8 cellular contexts compared by ENCODE assay signal in the genomic region with DNA sequence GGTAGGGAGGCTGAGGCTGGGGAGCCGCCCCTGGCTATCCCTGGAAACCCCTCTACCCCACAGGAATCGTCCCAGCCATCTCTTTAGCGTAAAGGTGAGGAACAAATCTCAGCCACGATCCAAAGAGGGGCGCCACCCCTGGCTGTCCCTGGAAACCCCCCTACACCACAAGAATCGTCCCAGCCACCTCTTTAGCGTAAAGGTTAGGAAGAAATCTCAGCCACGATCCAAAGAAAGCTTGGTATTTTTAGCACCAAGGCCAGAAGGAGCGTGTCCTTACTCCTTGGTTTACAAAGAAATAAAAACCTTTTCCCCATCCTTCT. TPM values are rescaled to one million over a fixed set of nuclear protein-coding genes. Genes with fewer than 3 reads are reported as not detected.
DNase-seq lines count a peak whose midpoint lies in the region; ATAC-seq and TF ChIP-seq lines count a peak whose summit lies in the region.

No MANE protein-coding gene starts in this region.

- H3K9me3 ChIP-seq in HCT116 (ENCODE audit: control insufficient read depth in 1 of 2, insufficient read depth in 1 of 2, low read depth in 1 of 2, low read length in 2 of 2) = peaks cover 0 to 5% of the 10 kb centered on the region in 2 experiments; a peak in 1 of 4 replicates
- no peaks in the 10 kb centered on the region for H3K9me3 ChIP-seq in smooth muscle cell (replicated peaks; ENCODE audit: low read depth)

- H3K36me3 ChIP-seq in HCT116 (ENCODE audit: control insufficient read depth in 1 of 2, insufficient read depth in 2 of 2, low read length in 2 of 2) = no peaks in the 10 kb centered on the region
- H3K36me3 ChIP-seq in smooth muscle cell (ENCODE audit: low read depth) = no peaks in the 10 kb centered on the region

- intact Hi-C loops in HCT116 (cut with micrococcal nuclease) = no loop called here
- intact Hi-C loops in activated T-helper 1 cell treated with anti-CD3 and anti-CD28 coated beads, Interleukin-12 subunit alpha, Interleukin-12 subunit beta, Interleukin-2, Interleukin-4 antibody, amounts not matched to agents 30 ng/mL and 10 ng/mL and 1 ng/mL, durations not matched to agents 14 hours and 24 hours and 36 hours (cut with micrococcal nuclease) = loop anchor here (1.0 to 10.0 kb wide), 4 partner anchors 45 to 379 kb away; a partner anchor contains a TSS

- TF ChIP-seq POLR2A in HCT116 (IDR thresholded peaks at IDR 0.05; ENCODE audit: borderline replicate concordance, extremely low read depth, insufficient read depth, insufficient read length) = no peak

- H4K20me1 ChIP-seq in HCT116 (ENCODE audit: insufficient read depth) (no peaks in the 10 kb centered on the region), smooth muscle cell (ENCODE audit: low read depth) (peaks cover 36% of the 10 kb centered on the region)

- DNase-seq in HCT116 (ENCODE audit: low read depth, low spot score) (no peak), smooth muscle cell (lab: John Stamatoyannopoulos, UW; ENCODE audit: unreplicated experiment) (no peak), NCI-H82 treated with DMSO at 0.1 percent for 48 hours (lab: John Stamatoyannopoulos, UW; ENCODE audit: unreplicated experiment) (no peak), OCI-M2 (lab: John Stamatoyannopoulos, UW; ENCODE audit: unreplicated experiment) (no peak), GDM1 (lab: John Stamatoyannopoulos, UW) (no peak)
- no peak for DNase-seq in activated T-helper 1 cell treated with anti-CD3 and anti-CD28 coated beads, Interleukin-12 subunit alpha, Interleukin-12 subunit beta, Interleukin-2, Interleukin-4 antibody, amounts not matched to agents 30 ng/mL and 10 ng/mL and 1 ng/mL, durations not matched to agents 14 hours and 24 hours and 36 hours (ENCODE audit: low spot score)

- peaks cover 26% of the 10 kb centered on the region for H3F3A ChIP-seq in smooth muscle cell (ENCODE audit: low read depth)

- H3K27ac ChIP-seq in HCT116 (ENCODE audit: low read depth, low read length) = peak overlapping the region; percentile 40
- peak overlapping the region; percentile 59 for H3K27ac ChIP-seq in smooth muscle cell (ENCODE audit: low read depth)

- TF ChIP-seq RAD21 in HCT116 (IDR thresholded peaks at IDR 0.05; ENCODE audit: low read depth) = no peak

- BruUV-seq in HCT116 (replicated peaks; lab: Mats Ljungman, UMichigan) = TSS peak; percentile 87

- H3K4me1 ChIP-seq in HCT116 (ENCODE audit: control insufficient read depth in 1 of 2, insufficient read depth in 2 of 2, low read length in 2 of 2) (peaks cover 29 to 48% of the 10 kb centered on the region in 2 experiments), smooth muscle cell (ENCODE audit: low read depth) (peaks cover 24% of the 10 kb centered on the region)

- H3K4me3 ChIP-seq in HCT116 (replicated peaks in 1 of 2; ENCODE audit: low read depth in 1 of 2, low read length in 2 of 2) = peak overlapping the region; percentile 53 to 64
- peak overlapping the region; percentile 45 for H3K4me3 ChIP-seq in iPS-11a (ENCODE audit: low read depth, low read length)
- peak overlapping the region; percentile 48 for H3K4me3 ChIP-seq in smooth muscle cell

- H3K9me3 Mint-ChIP-seq in activated T-helper 1 cell treated with anti-CD3 and anti-CD28 coated beads, Interleukin-12 subunit alpha, Interleukin-12 subunit beta, Interleukin-2, Interleukin-4 antibody, amounts not matched to agents 30 ng/mL and 10 ng/mL and 1 ng/mL, durations not matched to agents 14 hours and 24 hours and 36 hours = no peaks in the 10 kb centered on the region

- H3K9me2 ChIP-seq in HCT116 (ENCODE audit: insufficient read depth) = no peaks in the 10 kb centered on the region

- no peaks in the 10 kb centered on the region for H3K27me3 Mint-ChIP-seq in activated T-helper 1 cell treated with anti-CD3 and anti-CD28 coated beads, Interleukin-12 subunit alpha, Interleukin-12 subunit beta, Interleukin-2, Interleukin-4 antibody, amounts not matched to agents 30 ng/mL and 10 ng/mL and 1 ng/mL, durations not matched to agents 14 hours and 24 hours and 36 hours (ENCODE audit: insufficient read depth)

- peak overlapping the region; percentile 64 for H3K4me3 Mint-ChIP-seq in activated T-helper 1 cell treated with anti-CD3 and anti-CD28 coated beads, Interleukin-12 subunit alpha, Interleukin-12 subunit beta, Interleukin-2, Interleukin-4 antibody, amounts not matched to agents 30 ng/mL and 10 ng/mL and 1 ng/mL, durations not matched to agents 14 hours and 24 hours and 36 hours

- H2AFZ ChIP-seq in HCT116 (ENCODE audit: low read depth, low read length, poor library complexity, severe bottlenecking) (no peak overlapping the region), smooth muscle cell (ENCODE audit: low read depth) (peak overlapping the region; percentile 72)

- H3K79me2 ChIP-seq in HCT116 (ENCODE audit: insufficient read depth, low read length) (peaks cover 41% of the 10 kb centered on the region), smooth muscle cell (ENCODE audit: low read depth) (peaks cover 35% of the 10 kb centered on the region)

- peaks cover 49% of the 10 kb centered on the region for H3K4me1 Mint-ChIP-seq in activated T-helper 1 cell treated with anti-CD3 and anti-CD28 coated beads, Interleukin-12 subunit alpha, Interleukin-12 subunit beta, Interleukin-2, Interleukin-4 antibody, amounts not matched to agents 30 ng/mL and 10 ng/mL and 1 ng/mL, durations not matched to agents 14 hours and 24 hours and 36 hours (ENCODE audit: low read depth)

- H3K9ac ChIP-seq in HCT116 (ENCODE audit: low read length) (peak overlapping the region; percentile 69), smooth muscle cell (ENCODE audit: low read depth) (no peak overlapping the region)

- RAD21 ChIA-PET in HCT116 (lab: Charles Lee; ENCODE audit: low non-redundant PET in 1 of 2, low total read pairs in 2 of 2, uncharacterized antibody in 2 of 2, unreplicated experiment in 2 of 2) = no interaction called here

- TF ChIP-seq CTCF in HCT116 (IDR thresholded peaks at IDR 0.05 in 2 of 3, conservative IDR thresholded peaks at IDR 0.05 in 1 of 3; ENCODE audit: borderline replicate concordance in 1 of 3, insufficient read depth in 1 of 3, low read depth in 2 of 3, low read length in 2 of 3) (no peak), smooth muscle cell (IDR thresholded peaks at IDR 0.05; ENCODE audit: borderline replicate concordance, insufficient read depth, poor library complexity, severe bottlenecking) (no peak)

- POLR2A ChIA-PET in HCT116 (lab: Charles Lee) = interaction anchor here (0.6 kb wide), 1 partner anchor 30 kb away, joined by 3 read pairs; no protein-coding TSS in a partner anchor

- H3K27me3 ChIP-seq in HCT116 (ENCODE audit: insufficient read depth, low read length) (no peaks in the 10 kb centered on the region), smooth muscle cell (ENCODE audit: low read depth) (no peaks in the 10 kb centered on the region)

- H3K27ac Mint-ChIP-seq in activated T-helper 1 cell treated with anti-CD3 and anti-CD28 coated beads, Interleukin-12 subunit alpha, Interleukin-12 subunit beta, Interleukin-2, Interleukin-4 antibody, amounts not matched to agents 30 ng/mL and 10 ng/mL and 1 ng/mL, durations not matched to agents 14 hours and 24 hours and 36 hours = peak overlapping the region; percentile 75

- ATAC-seq in HCT116 = no peak
- ATAC-seq in GM19324 (IDR thresholded peaks at IDR 0.05; ENCODE audit: low FRiP score, unreplicated experiment) = no peak

- peaks cover 5% of the 10 kb centered on the region for H3K36me3 Mint-ChIP-seq in activated T-helper 1 cell treated with anti-CD3 and anti-CD28 coated beads, Interleukin-12 subunit alpha, Interleukin-12 subunit beta, Interleukin-2, Interleukin-4 antibody, amounts not matched to agents 30 ng/mL and 10 ng/mL and 1 ng/mL, durations not matched to agents 14 hours and 24 hours and 36 hours (ENCODE audit: low read depth)

- WGBS in smooth muscle cell (ENCODE audit: low lambda C conversion rate) = 19% methylated on average over 9 of the region's 9 CpGs

- CTCF ChIA-PET in HCT116 (lab: Charles Lee) = interaction anchor here (1.7 kb wide), 2 partner anchors 9 to 52 kb away, joined by 6 to 9 read pairs; no protein-coding TSS in a partner anchor

- peak overlapping the region; percentile 76 for H3K4me2 ChIP-seq in HCT116 (ENCODE audit: low read length)
- H3K4me2 ChIP-seq in smooth muscle cell = peak overlapping the region; percentile 78

TF ChIP-seq in HCT116, 20 proteins besides CTCF, POLR2A, EP300 and RAD21 (continues in another document):
- no peak for TF ChIP-seq SRF (IDR thresholded peaks at IDR 0.05; ENCODE audit: low read depth)
- TF ChIP-seq EZH2 (IDR thresholded peaks at IDR 0.05) = no peak
- TF ChIP-seq SIN3A (IDR thresholded peaks at IDR 0.05; ENCODE audit: low read depth) = no peak
- TF ChIP-seq ZFX (IDR thresholded peaks at IDR 0.05) = no peak
- no peak for TF ChIP-seq JUND (IDR thresholded peaks at IDR 0.05)

RNA-seq across cellular contexts. Expression of a gene that starts 0.8 kb away (rescaled TPM):
- total RNA-seq in HCT116 (2021; ENCODE audit: unreplicated experiment) (86.8 TPM), smooth muscle cell (39.8 and 42.7 TPM in 2 replicates)
- polyA plus RNA-seq in HCT116 (2012) = 61.9 and 66.2 TPM in 2 replicates
- total RNA-seq in activated T-helper 1 cell treated with anti-CD3 and anti-CD28 coated beads, Interleukin-12 subunit alpha, Interleukin-12 subunit beta, Interleukin-2, Interleukin-4 antibody, amounts not matched to agents 30 ng/mL and 10 ng/mL and 1 ng/mL, durations not matched to agents 14 hours and 24 hours and 36 hours = 75.4 and 81.9 TPM in 2 replicates
- polyA plus RNA-seq in smooth muscle cell = 46.3 and 82.5 TPM in 2 replicates

RNA-seq across cellular contexts. Expression of a gene that starts 45.0 kb away (rescaled TPM):
- total RNA-seq in HCT116 (2021; ENCODE audit: unreplicated experiment) = 4.9 TPM
- polyA plus RNA-seq in HCT116 (2012) = 1.1 and 1.4 TPM in 2 replicates
- total RNA-seq in activated T-helper 1 cell treated with anti-CD3 and anti-CD28 coated beads, Interleukin-12 subunit alpha, Interleukin-12 subunit beta, Interleukin-2, Interleukin-4 antibody, amounts not matched to agents 30 ng/mL and 10 ng/mL and 1 ng/mL, durations not matched to agents 14 hours and 24 hours and 36 hours = 11.9 and 13.2 TPM in 2 replicates
- 28.8 and 43.6 TPM in 2 replicates for total RNA-seq in smooth muscle cell
- 80.0 and 82.0 TPM in 2 replicates for polyA plus RNA-seq in smooth muscle cell
